10 cellular contexts compared by ENCODE assay signal in genomic region chr12:46218509-46219095, GRCh38. TPM values are rescaled to one million over a fixed set of nuclear protein-coding genes. Genes with fewer than 3 reads are reported as not detected.
A peak's percentile ranks its signal among the peaks of the same experiment; 100 is the strongest.
DNase-seq lines count a peak whose midpoint lies in the region; ATAC-seq and TF ChIP-seq lines count a peak whose summit lies in the region.
"Had no signal": no experiment of that assay in that cellular context is flagged by ENCODE, and none has a peak within 500 bp of the region (broad histone marks: within the 10 kb centered on the region; RNA-seq: fewer than 3 reads in every experiment).

No MANE protein-coding gene starts in this region.

- peak overlapping the region; percentile 78 for H3K4me3 Mint-ChIP-seq in activated naive CD8-positive, alpha-beta T cell
- H3K4me3 Mint-ChIP-seq: brain had no signal

- no peaks in the 10 kb centered on the region for H3K9me3 ChIP-seq in trophoblast cell (ENCODE audit: insufficient read depth, low read depth, low read length)

- no peaks in the 10 kb centered on the region for H3K27me3 Mint-ChIP-seq in activated naive CD8-positive, alpha-beta T cell
- H3K27me3 Mint-ChIP-seq: brain had no signal

- peak overlapping the region; percentile 41 for H2BK120ac ChIP-seq in trophoblast cell (ENCODE audit: insufficient read depth, low read length, poor library complexity)

- peak overlapping the region; percentile 9 for H3K4me2 ChIP-seq in trophoblast cell (ENCODE audit: low read length)

- no peak overlapping the region for H2AK5ac ChIP-seq in trophoblast cell (ENCODE audit: low read length)

- H3K79me1 ChIP-seq in trophoblast cell (ENCODE audit: low read length) = peaks cover 16% of the 10 kb centered on the region

- no peak for TF ChIP-seq POLR2A in NB4 (IDR thresholded peaks at IDR 0.05; ENCODE audit: extremely low read depth, insufficient read length)

- H3K9me3 Mint-ChIP-seq in activated naive CD8-positive, alpha-beta T cell (ENCODE audit: low read depth) = no peaks in the 10 kb centered on the region
- H3K9me3 Mint-ChIP-seq: brain had no signal

- H2BK5ac ChIP-seq in trophoblast cell (ENCODE audit: low read depth, low read length, poor library complexity) = peak overlapping the region; percentile 78

- no peaks in the 10 kb centered on the region for H3K27me3 ChIP-seq in trophoblast cell (ENCODE audit: insufficient read depth, low read length)

- no peak overlapping the region for H3K9ac ChIP-seq in trophoblast cell (ENCODE audit: low read length)

- peak overlapping the region; percentile 94 for H3K27ac ChIP-seq in trophoblast cell (ENCODE audit: low read depth, low read length)
- H3K27ac ChIP-seq: WERI-Rb-1 had no signal

- H3K79me2 ChIP-seq in trophoblast cell (ENCODE audit: control insufficient read depth, insufficient read depth, low read length, poor library complexity) = no peaks in the 10 kb centered on the region

- peak overlapping the region; percentile 82 for H3K4ac ChIP-seq in trophoblast cell (ENCODE audit: low read depth, low read length)

- H3K36me3 ChIP-seq in trophoblast cell (ENCODE audit: control insufficient read depth in 1 of 2, insufficient read depth in 2 of 2, low read length in 2 of 2) = peaks cover 11 to 20% of the 10 kb centered on the region in 2 experiments

- H3K4me1 Mint-ChIP-seq in activated naive CD8-positive, alpha-beta T cell (ENCODE audit: low read depth) = peaks cover 97% of the 10 kb centered on the region

- H3K23ac ChIP-seq in trophoblast cell (ENCODE audit: low read length) = no peak overlapping the region

- H4K8ac ChIP-seq in trophoblast cell (ENCODE audit: low read depth, low read length) = peak overlapping the region; percentile 62

- peak; percentile 83 for DNase-seq in NB4 (ENCODE audit: low read depth)
- peak; percentile 25 to 62 for DNase-seq in trophoblast cell
- DNase-seq in central memory CD4-positive, alpha-beta T cell = no peak
- DNase-seq in NCI-H82 treated with DMSO at 0.1 percent for 48 hours (lab: John Stamatoyannopoulos, UW; ENCODE audit: unreplicated experiment) = no peak
- DNase-seq in activated gamma-delta T cell treated with Interleukin-2 at 50 U/mL for 16 hours = no peak
- DNase-seq: WERI-Rb-1 had no signal

- peak overlapping the region; percentile 58 for H4K91ac ChIP-seq in trophoblast cell (ENCODE audit: low read depth, low read length)

- H3K36me3 Mint-ChIP-seq in activated naive CD8-positive, alpha-beta T cell = peaks cover 44% of the 10 kb centered on the region

- TF ChIP-seq CTCF in NB4 (IDR thresholded peaks at IDR 0.05; ENCODE audit: low read depth, low read length) = no peak

- H3K18ac ChIP-seq in trophoblast cell (ENCODE audit: low read length) = peak overlapping the region; percentile 82

- H3K14ac ChIP-seq in trophoblast cell (ENCODE audit: low read length) = peak overlapping the region; percentile 31

- ATAC-seq in GM21825 (IDR thresholded peaks at IDR 0.05; ENCODE audit: unreplicated experiment) = no peak

- H3K4me3 ChIP-seq in GM08714 (ENCODE audit: low read length) (peak overlapping the region; percentile 42; the same call in 1 of the 2 replicates), NB4 (ENCODE audit: low read depth, low read length) (peak overlapping the region; percentile 42), trophoblast cell (ENCODE audit: low read depth, low read length) (no peak overlapping the region)

- H3K27ac Mint-ChIP-seq in activated naive CD8-positive, alpha-beta T cell = peak overlapping the region; percentile 98
- H3K27ac Mint-ChIP-seq: brain had no signal

- H3K4me1 ChIP-seq in trophoblast cell (ENCODE audit: control insufficient read depth in 1 of 2, insufficient read depth in 2 of 2, low read length in 2 of 2) = peaks cover 12 to 33% of the 10 kb centered on the region in 2 experiments

- peak overlapping the region; percentile 20 for H2BK12ac ChIP-seq in trophoblast cell (ENCODE audit: low read length)

- H4K12ac ChIP-seq in trophoblast cell (ENCODE audit: low read depth, low read length) = peak overlapping the region; percentile 21

- no CpG with 5 or more reads among the region's 7 CpGs for WGBS in trophoblast cell (ENCODE audit: extremely low coverage, insufficient coverage, insufficient read length)

- no peak overlapping the region for H2AFZ ChIP-seq in trophoblast cell (ENCODE audit: insufficient read depth, low read length, poor library complexity)

RNA-seq across cellular contexts. Expression of gene SLC38A1, which starts 50.2 kb away (rescaled TPM):
- 376 TPM in 2 replicates for polyA plus RNA-seq in trophoblast cell (2013)

Comparison
In these comparisons a context has a peak if more than half of its experiments do, and no peak if none do; other contexts are left out.
1. DNase-seq: peak in NB4 (single experiment) and trophoblast cell (2 of 2); none in central memory CD4-positive, alpha-beta T cell (single experiment), NCI-H82 treated with DMSO at 0.1 percent for 48 hours (single experiment) and activated gamma-delta T cell treated with Interleukin-2 at 50 U/mL for 16 hours (single experiment).